1 cellular context compared by ENCODE assay signal in genomic region chr7:28292826-28293528, GRCh38.
TF ChIP-seq lines count a peak whose summit lies in the region.

No MANE protein-coding gene starts in this region.

TF ChIP-seq in neural cell, 6 proteins besides CTCF, POLR2A, EP300 and RAD21 (continued from another document):
- TF ChIP-seq POLR2AphosphoS5 (IDR thresholded peaks at IDR 0.05): no peak
